Comparison of ENCODE assay signal across 15 cellular contexts in the genomic region with DNA sequence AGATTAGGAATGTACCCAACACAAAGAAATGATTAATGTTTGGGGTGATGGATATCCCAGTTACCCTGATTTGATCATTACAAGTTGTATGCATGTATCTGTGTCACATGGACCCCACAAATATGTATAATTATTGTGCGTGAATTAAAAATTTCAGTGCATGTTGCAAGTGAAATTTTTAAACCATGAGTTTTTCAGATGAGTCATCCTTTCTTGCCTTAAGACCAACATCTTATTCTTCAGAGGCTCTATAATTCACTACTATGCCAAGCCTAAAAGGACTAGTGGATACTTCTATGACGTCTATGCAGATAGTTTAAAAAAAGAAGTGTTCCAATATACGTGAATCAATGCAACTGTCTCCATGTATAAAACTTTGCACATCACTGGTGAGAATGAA.
DNase-seq lines count a peak whose midpoint lies in the region; ATAC-seq and TF ChIP-seq lines count a peak whose summit lies in the region.
"Had no signal": no experiment of that assay in that cellular context is flagged by ENCODE, and none has a peak within 500 bp of the region (broad histone marks: within the 10 kb centered on the region; RNA-seq: fewer than 3 reads in every experiment).

No MANE protein-coding gene starts in this region.

- H3K27ac Mint-ChIP-seq in endothelial cell (ENCODE audit: unreplicated experiment): no peak overlapping the region

- H3K36me3 Mint-ChIP-seq in endothelial cell (ENCODE audit: low read depth, unreplicated experiment): no peaks in the 10 kb centered on the region

- no peak for ATAC-seq in GM21529 (IDR thresholded peaks at IDR 0.05; ENCODE audit: unreplicated experiment)
- ATAC-seq: right lobe of liver had no signal

- H3K4me1 Mint-ChIP-seq in endothelial cell (ENCODE audit: unreplicated experiment): no peaks in the 10 kb centered on the region

- TF ChIP-seq CTCF in endothelial cell (IDR thresholded peaks at IDR 0.05; ENCODE audit: unreplicated experiment): no peak

- H3K9me3 Mint-ChIP-seq in endothelial cell (ENCODE audit: unreplicated experiment): peaks cover 4% of the 10 kb centered on the region

- DNase-seq in EH (ENCODE audit: low read depth) (peak; percentile 96), RPMI7951 (ENCODE audit: low read depth) (peak; percentile 76), epidermal melanocyte (ENCODE audit: insufficient read length, low spot score) (peak; percentile 19), non-pigmented ciliary epithelial cell (ENCODE audit: low read depth) (peak; percentile 85), NCI-H2227 (lab: John Stamatoyannopoulos, UW; ENCODE audit: unreplicated experiment) (no peak), NCI-H1436 treated with DMSO at 0.1 percent for 48 hours (lab: John Stamatoyannopoulos, UW) (no peak), endothelial cell (ENCODE audit: low spot score) (no peak)
- DNase-seq: activated CD4-positive, alpha-beta T cell treated with anti-CD3 and anti-CD28 coated beads, Interleukin-2, amount 50 U/mL, for 48 hours; activated gamma-delta T cell; kidney glomerular epithelial cell; NCI-H1105 treated with DMSO at 0.1 percent for 48 hours; NCI-H69; right lobe of liver; stomach had no signal

- no peaks in the 10 kb centered on the region for H3K27me3 Mint-ChIP-seq in endothelial cell (ENCODE audit: unreplicated experiment)

- H3K4me3 Mint-ChIP-seq in endothelial cell (ENCODE audit: unreplicated experiment): no peak overlapping the region

Comparison
In these comparisons a context has a peak if more than half of its experiments do, and no peak if none do; other contexts are left out.
1. DNase-seq: peak in EH (single experiment), RPMI7951 (single experiment), epidermal melanocyte (single experiment) and non-pigmented ciliary epithelial cell (single experiment); none in NCI-H2227 (single experiment), NCI-H1436 treated with DMSO at 0.1 percent for 48 hours (single experiment) and endothelial cell (single experiment).